ENCODE assay signal across 15 cellular contexts in genomic region chr6:42103218-42103617, GRCh38. TPM values are rescaled to one million over a fixed set of nuclear protein-coding genes. Genes with fewer than 3 reads are reported as not detected.
A peak's percentile ranks its signal among the peaks of the same experiment; 100 is the strongest.
DNase-seq lines count a peak whose midpoint lies in the region; ATAC-seq, FAIRE-seq and TF ChIP-seq lines count a peak whose summit lies in the region.
"Had no signal": no experiment of that assay in that cellular context is flagged by ENCODE, and none has a peak within 500 bp of the region (broad histone marks: within the 10 kb centered on the region; RNA-seq: fewer than 3 reads in every experiment).

No MANE protein-coding gene starts in this region.

- no peak for DNase-seq in activated T-cell treated with anti-CD3 and anti-CD28 coated beads, Interleukin-2, amount 50 U/mL, for 24 hours
- no peak for DNase-seq in activated T-cell treated with anti-CD3 and anti-CD28 coated beads, Interleukin-2, amount 50 U/mL, for 48 hours
- no peak for DNase-seq in activated CD4-positive, alpha-beta memory T cell treated with anti-CD3 and anti-CD28 coated beads for 36 hours
- DNase-seq in left lung (no peak), HEK293T (ENCODE audit: extremely low spot score) (no peak), SIG-M5 (lab: John Stamatoyannopoulos, UW) (no peak), H54 (ENCODE audit: insufficient read length, low spot score) (no peak)
- DNase-seq in stimulated activated naive CD8-positive, alpha-beta T cell treated with anti-CD3 and anti-CD28 coated beads, Interleukin-15, amount 100 ng/mL, for 72 hours, result no peak
- DNase-seq: activated B cell treated with CpG ODN at 0.5 μM for 24 hours, left cardiac atrium, NCI-H2227 treated with DMSO at 0.1 percent for 48 hours, SK-N-SH had no signal

- TF ChIP-seq POLR2A in H54 (IDR thresholded peaks at IDR 0.05; ENCODE audit: low read depth, low read length), result no peak

- TF ChIP-seq CTCF in left lung (IDR thresholded peaks at IDR 0.05), result no peak

- H3K4me3 Mint-ChIP-seq in activated T-cell treated with anti-CD3 and anti-CD28 coated beads, Interleukin-2, amount 50 U/mL, for 24 hours, result peak overlapping the region; percentile 76
- peak overlapping the region; percentile 65 for H3K4me3 Mint-ChIP-seq in activated CD4-positive, alpha-beta memory T cell treated with anti-CD3 and anti-CD28 coated beads for 36 hours
- peak overlapping the region; percentile 80 to 83 for H3K4me3 Mint-ChIP-seq in stimulated activated naive CD8-positive, alpha-beta T cell treated with anti-CD3 and anti-CD28 coated beads, Interleukin-15, amount 100 ng/mL, for 72 hours

- H3K4me1 Mint-ChIP-seq in activated T-cell treated with anti-CD3 and anti-CD28 coated beads, Interleukin-2, amount 50 U/mL, for 24 hours (ENCODE audit: low read depth), result peaks cover 46% of the 10 kb centered on the region
- H3K4me1 Mint-ChIP-seq in activated CD4-positive, alpha-beta memory T cell treated with anti-CD3 and anti-CD28 coated beads for 36 hours (ENCODE audit: low read depth), result peaks cover 46% of the 10 kb centered on the region
- peaks cover 36% of the 10 kb centered on the region for H3K4me1 Mint-ChIP-seq in stimulated activated naive CD8-positive, alpha-beta T cell treated with anti-CD3 and anti-CD28 coated beads, Interleukin-15, amount 100 ng/mL, for 72 hours

- H3K36me3 Mint-ChIP-seq in activated T-cell treated with anti-CD3 and anti-CD28 coated beads, Interleukin-2, amount 50 U/mL, for 24 hours (ENCODE audit: low read depth), result no peaks in the 10 kb centered on the region
- no peaks in the 10 kb centered on the region for H3K36me3 Mint-ChIP-seq in activated CD4-positive, alpha-beta memory T cell treated with anti-CD3 and anti-CD28 coated beads for 36 hours

- H3K4me3 ChIP-seq in left lung, result no peak overlapping the region

- H3K9me3 Mint-ChIP-seq in activated T-cell treated with anti-CD3 and anti-CD28 coated beads, Interleukin-2, amount 50 U/mL, for 24 hours, result no peaks in the 10 kb centered on the region
- H3K9me3 Mint-ChIP-seq in activated CD4-positive, alpha-beta memory T cell treated with anti-CD3 and anti-CD28 coated beads for 36 hours, result no peaks in the 10 kb centered on the region
- H3K9me3 Mint-ChIP-seq in stimulated activated naive CD8-positive, alpha-beta T cell treated with anti-CD3 and anti-CD28 coated beads, Interleukin-15, amount 100 ng/mL, for 72 hours, result no peaks in the 10 kb centered on the region
- H3K9me3 Mint-ChIP-seq: activated B cell treated with CpG ODN at 0.5 μM for 24 hours had no signal

- H3K9me3 ChIP-seq in left lung, result no peaks in the 10 kb centered on the region
- H3K9me3 ChIP-seq: breast epithelium, SK-N-SH had no signal

- H3K36me3 ChIP-seq in left lung, result no peaks in the 10 kb centered on the region
- H3K36me3 ChIP-seq: breast epithelium had no signal

- peaks cover 3% of the 10 kb centered on the region for H3K27me3 Mint-ChIP-seq in activated T-cell treated with anti-CD3 and anti-CD28 coated beads, Interleukin-2, amount 50 U/mL, for 24 hours
- peaks cover 6% of the 10 kb centered on the region for H3K27me3 Mint-ChIP-seq in activated CD4-positive, alpha-beta memory T cell treated with anti-CD3 and anti-CD28 coated beads for 36 hours
- H3K27me3 Mint-ChIP-seq in stimulated activated naive CD8-positive, alpha-beta T cell treated with anti-CD3 and anti-CD28 coated beads, Interleukin-15, amount 100 ng/mL, for 72 hours, result no peaks in the 10 kb centered on the region

- peak overlapping the region; percentile 87 for H3K27ac Mint-ChIP-seq in activated T-cell treated with anti-CD3 and anti-CD28 coated beads, Interleukin-2, amount 50 U/mL, for 24 hours
- H3K27ac Mint-ChIP-seq in activated CD4-positive, alpha-beta memory T cell treated with anti-CD3 and anti-CD28 coated beads for 36 hours, result no peak overlapping the region
- no peak overlapping the region for H3K27ac Mint-ChIP-seq in stimulated activated naive CD8-positive, alpha-beta T cell treated with anti-CD3 and anti-CD28 coated beads, Interleukin-15, amount 100 ng/mL, for 72 hours
- H3K27ac Mint-ChIP-seq: activated B cell treated with CpG ODN at 0.5 μM for 24 hours had no signal

- no peak for FAIRE-seq in H54 (lab: Jason Lieb, UNC)
- FAIRE-seq: endometrium had no signal

- ATAC-seq in left lung, result peak; percentile 1
- ATAC-seq in stimulated activated naive CD8-positive, alpha-beta T cell treated with anti-CD3 and anti-CD28 coated beads, Interleukin-15, amount 100 ng/mL, for 72 hours, result no peak

- POLR2A ChIA-PET in activated CD4-positive, alpha-beta memory T cell treated with anti-CD3 and anti-CD28 coated beads for 36 hours (lab: Charles Lee), result no interaction called here
- POLR2A ChIA-PET in HEK293T (lab: Yijun Ruan, JAX), result no interaction called here

- peak overlapping the region; percentile 15 to 44 for H3K27ac ChIP-seq in left lung

- peaks cover 0 to 19% of the 10 kb centered on the region in 2 donors for H3K27me3 ChIP-seq in left lung
- H3K27me3 ChIP-seq: breast epithelium had no signal

- CTCF ChIA-PET in activated CD4-positive, alpha-beta memory T cell treated with anti-CD3 and anti-CD28 coated beads for 36 hours (lab: Charles Lee), result interaction anchor here (0.9 to 3.5 kb wide), 22 partner anchors 12 to 589 kb away, joined by 3 to 91 read pairs (median 6); partner anchors contain the start of gene TAF8
- CTCF ChIA-PET in HEK293T (lab: Yijun Ruan, JAX), result interaction anchor here (1.4 kb wide), 1 partner anchor 127 kb away, joined by 3 read pairs; no protein-coding TSS in a partner anchor

- intact Hi-C loops in activated CD4-positive, alpha-beta memory T cell treated with anti-CD3 and anti-CD28 coated beads for 36 hours (cut with micrococcal nuclease), result loop anchor here (5.0 kb wide), 1 partner anchor 459 kb away; the partner anchor contains the start of gene UBR2
- intact Hi-C loops in left lung (cut with DNase I), result no loop called here

- peaks cover 30 to 50% of the 10 kb centered on the region in 2 donors for H3K4me1 ChIP-seq in left lung

TF ChIP-seq in HEK293T, 16 proteins besides CTCF, POLR2A, EP300 and RAD21:
- no peak for TF ChIP-seq ZNF384 (IDR thresholded peaks at IDR 0.05)
- no peak for TF ChIP-seq NFRKB (IDR thresholded peaks at IDR 0.05)
- TF ChIP-seq SP1 (IDR thresholded peaks at IDR 0.05), result no peak
- TF ChIP-seq PKNOX1 (IDR thresholded peaks at IDR 0.05), result no peak
- TF ChIP-seq ELF4 (IDR thresholded peaks at IDR 0.05), result no peak
- TF ChIP-seq FOXK2 (IDR thresholded peaks at IDR 0.05), result no peak
- no peak for TF ChIP-seq FOXA1 (IDR thresholded peaks at IDR 0.05)
- TF ChIP-seq BHLHE40 (IDR thresholded peaks at IDR 0.05; ENCODE audit: borderline replicate concordance), result no peak
- no peak for TF ChIP-seq LEF1 (IDR thresholded peaks at IDR 0.05; ENCODE audit: borderline replicate concordance)
- TF ChIP-seq HDGF (IDR thresholded peaks at IDR 0.05; ENCODE audit: borderline replicate concordance), result no peak
- no peak for TF ChIP-seq L3MBTL2 (conservative IDR thresholded peaks at IDR 0.05)
- TF ChIP-seq CTBP1 (IDR thresholded peaks at IDR 0.05; ENCODE audit: borderline replicate concordance), result no peak
- TF ChIP-seq SUZ12 (IDR thresholded peaks at IDR 0.05), result no peak
- no peak for TF ChIP-seq ARNT (IDR thresholded peaks at IDR 0.05)
- TF ChIP-seq FOXM1 (IDR thresholded peaks at IDR 0.05; ENCODE audit: borderline replicate concordance), result no peak
- no peak for TF ChIP-seq TARDBP (IDR thresholded peaks at IDR 0.05)

RNA-seq across cellular contexts. Expression of gene C6orf132, which starts 39.2 kb away (rescaled TPM):
- total RNA-seq in activated CD4-positive, alpha-beta memory T cell treated with anti-CD3 and anti-CD28 coated beads for 36 hours, result under 1 TPM; 0.22 to 0.29 TPM
- 10 to 100 TPM; 19.6 to 20.3 TPM for total RNA-seq in left lung
- total RNA-seq: activated B cell treated with CpG ODN at 0.5 μM for 24 hours, HT1080 had no signal

RNA-seq across cellular contexts. Expression of gene TAF8, which starts 52.9 kb away (rescaled TPM):
- total RNA-seq in activated CD4-positive, alpha-beta memory T cell treated with anti-CD3 and anti-CD28 coated beads for 36 hours, result 10 to 100 TPM; 57.7 to 58.7 TPM
- total RNA-seq in left lung, result 10 to 100 TPM; 27.5 to 32.0 TPM

Comparison
In these comparisons a context has a peak if more than half of its experiments do, and no peak if none do; other contexts are left out.
1. RNA of gene C6orf132, which starts 39.2 kb away (total RNA-seq): 19.6 to 20.3 TPM in left lung; 0.22 to 0.29 TPM in activated CD4-positive, alpha-beta memory T cell treated with anti-CD3 and anti-CD28 coated beads for 36 hours; every median in the first group is over 10 times any median in the second.
2. Peak in every context shown above with its lines, with median percentiles within 50 percentile points of each other: H3K4me3 Mint-ChIP-seq.